ENCODE assay signal across 10 cellular contexts in the genomic region with DNA sequence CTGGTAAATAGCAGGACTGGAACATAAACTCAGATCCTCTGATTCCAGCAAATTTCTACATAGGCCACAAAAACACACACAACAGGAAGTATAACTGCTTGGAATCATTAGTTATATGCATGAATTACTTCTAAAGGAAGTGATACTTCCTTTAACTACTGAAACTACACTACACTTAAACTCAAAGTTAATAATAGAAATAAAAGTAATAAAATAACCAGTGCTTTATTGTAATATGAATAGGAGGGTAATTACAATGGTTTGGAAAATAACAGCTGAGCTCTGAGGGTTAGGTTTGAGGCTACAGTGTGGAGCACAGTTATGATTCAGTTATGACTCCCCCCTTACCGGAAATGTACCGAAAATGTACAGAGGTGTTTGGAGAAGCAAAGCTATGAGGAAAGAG. TPM values are rescaled to one million over a fixed set of nuclear protein-coding genes. Genes with fewer than 3 reads are reported as not detected.
DNase-seq lines count a peak whose midpoint lies in the region; ATAC-seq, FAIRE-seq and TF ChIP-seq lines count a peak whose summit lies in the region.
"Had no signal": no experiment of that assay in that cellular context is flagged by ENCODE, and none has a peak within 500 bp of the region (broad histone marks: within the 10 kb centered on the region; RNA-seq: fewer than 3 reads in every experiment).

No MANE protein-coding gene starts in this region.

- H3K36me3 Mint-ChIP-seq in activated naive CD4-positive, alpha-beta T cell treated with anti-CD3 and anti-CD28 coated beads, Interleukin-2, amount 10 ng/mL, durations not matched to agents 7 days and 5 days: peaks cover 2% of the 10 kb centered on the region

- H3K4me1 ChIP-seq in OCI-LY7 (ENCODE audit: insufficient read depth, low read length, poor library complexity, severe bottlenecking) (peaks cover 52% of the 10 kb centered on the region), thoracic aorta (ENCODE audit: control insufficient read depth in 1 of 2, low read depth in 2 of 2) (peaks cover 10 to 47% of the 10 kb centered on the region in 2 donors), gastrocnemius medialis (no peaks in the 10 kb centered on the region)

- FAIRE-seq in D721Med (lab: Jason Lieb, UNC): no peak
- FAIRE-seq: endometrium had no signal

- H3K27me3 Mint-ChIP-seq in activated naive CD4-positive, alpha-beta T cell treated with anti-CD3 and anti-CD28 coated beads, Interleukin-2, amount 10 ng/mL, durations not matched to agents 7 days and 5 days: peaks cover 6% of the 10 kb centered on the region

- H3K79me2 ChIP-seq in OCI-LY7 (ENCODE audit: insufficient read depth, low read depth, low read length): no peaks in the 10 kb centered on the region

- no peaks in the 10 kb centered on the region for H4K20me1 ChIP-seq in OCI-LY7 (ENCODE audit: insufficient read depth, low read length)

- peak; percentile 92 for ATAC-seq in HG02884 (IDR thresholded peaks at IDR 0.05; ENCODE audit: unreplicated experiment)
- ATAC-seq in thoracic aorta (ENCODE audit: insufficient number of reproducible peaks, low FRiP score, low read depth): no peak
- no peak for ATAC-seq in gastrocnemius medialis

- H3K27ac ChIP-seq in OCI-LY7 (ENCODE audit: low read depth, low read length, poor library complexity, severe bottlenecking) (peak overlapping the region; percentile 83), thoracic aorta (peak overlapping the region; percentile 46 to 56), gastrocnemius medialis (peak overlapping the region in 1 of 4 donors; percentile 1)

- no TSS peak for BruUV-seq in OCI-LY7 (replicated peaks; lab: Mats Ljungman, UMichigan)

- no peaks in the 10 kb centered on the region; the same call in 1 of the 2 replicates for H3K36me3 ChIP-seq in OCI-LY7 (ENCODE audit: insufficient read depth, low read length)
- H3K36me3 ChIP-seq in thoracic aorta: no peaks in the 10 kb centered on the region
- no peaks in the 10 kb centered on the region for H3K36me3 ChIP-seq in gastrocnemius medialis
- H3K36me3 ChIP-seq: upper lobe of left lung had no signal

- peak overlapping the region; percentile 22 for H3K4me3 ChIP-seq in OCI-LY7 (ENCODE audit: low read depth, low read length, poor library complexity, severe bottlenecking)
- H3K4me3 ChIP-seq in thoracic aorta: no peak overlapping the region
- H3K4me3 ChIP-seq in gastrocnemius medialis: no peak overlapping the region
- H3K4me3 ChIP-seq: upper lobe of left lung had no signal

- no peak for DNase-seq in activated naive CD4-positive, alpha-beta T cell treated with anti-CD3 and anti-CD28 coated beads, Interleukin-2, amount 10 ng/mL, durations not matched to agents 7 days and 5 days
- no peak for DNase-seq in activated naive CD4-positive, alpha-beta T cell (lab: John Stamatoyannopoulos, UW)
- DNase-seq in OCI-LY7 (ENCODE audit: low spot score) (peak; percentile 42), thoracic aorta (ENCODE audit: low spot score) (no peak), gastrocnemius medialis (no peak), D721Med (ENCODE audit: insufficient read length, low spot score) (no peak)
- DNase-seq in activated CD4-positive, alpha-beta T cell treated with anti-CD3 and anti-CD28 coated beads, Interleukin-2, amount 50 U/mL, for 1 hour: no peak
- DNase-seq: upper lobe of left lung had no signal

- H3K27ac Mint-ChIP-seq in activated naive CD4-positive, alpha-beta T cell treated with anti-CD3 and anti-CD28 coated beads, Interleukin-2, amount 10 ng/mL, durations not matched to agents 7 days and 5 days: peak overlapping the region; percentile 4

- H3K9me2 ChIP-seq in OCI-LY7 (ENCODE audit: insufficient read depth, low read length): no peaks in the 10 kb centered on the region

- H2AFZ ChIP-seq in OCI-LY7 (ENCODE audit: low read length): peak overlapping the region; percentile 59; the same call in 1 of the 2 replicates

- TF ChIP-seq POLR2A in gastrocnemius medialis (IDR thresholded peaks at IDR 0.05): no peak

- no peaks in the 10 kb centered on the region for H3K9me3 Mint-ChIP-seq in activated naive CD4-positive, alpha-beta T cell treated with anti-CD3 and anti-CD28 coated beads, Interleukin-2, amount 10 ng/mL, durations not matched to agents 7 days and 5 days

- H3K4me1 Mint-ChIP-seq in activated naive CD4-positive, alpha-beta T cell treated with anti-CD3 and anti-CD28 coated beads, Interleukin-2, amount 10 ng/mL, durations not matched to agents 7 days and 5 days: peaks cover 19% of the 10 kb centered on the region

- no peak overlapping the region for H3K4me3 Mint-ChIP-seq in activated naive CD4-positive, alpha-beta T cell treated with anti-CD3 and anti-CD28 coated beads, Interleukin-2, amount 10 ng/mL, durations not matched to agents 7 days and 5 days

- no peaks in the 10 kb centered on the region for H3K9me3 ChIP-seq in OCI-LY7 (ENCODE audit: low read length)
- H3K9me3 ChIP-seq in thoracic aorta: no peaks in the 10 kb centered on the region
- no peaks in the 10 kb centered on the region for H3K9me3 ChIP-seq in gastrocnemius medialis
- H3K9me3 ChIP-seq: upper lobe of left lung had no signal

- CTCF ChIA-PET in activated naive CD4-positive, alpha-beta T cell treated with anti-CD3 and anti-CD28 coated beads, Interleukin-2, amount 10 ng/mL, durations not matched to agents 7 days and 5 days (lab: Charles Lee): interaction anchor here (1.3 kb wide), 1 partner anchor 20 kb away, joined by 4 read pairs; no protein-coding TSS in a partner anchor
- CTCF ChIA-PET in OCI-LY7 (lab: Charles Lee; ENCODE audit: unreplicated experiment): interaction anchor here (0.9 kb wide), 1 partner anchor 10 kb away, joined by 3 read pairs; no protein-coding TSS in a partner anchor

- POLR2A ChIA-PET in OCI-LY7 (lab: Charles Lee): interaction anchor here (1.0 to 2.4 kb wide), 7 partner anchors 11 to 40 kb away, joined by 3 to 16 read pairs (median 9); partner anchors contain the start of gene POLI

- in situ Hi-C loops in gastrocnemius medialis (cut with MboI; ENCODE audit: low sequenced_read_pairs in 4 of 4): no loop called here

- peak overlapping the region; percentile 70 for H3K4me2 ChIP-seq in OCI-LY7 (ENCODE audit: low read length)

- TF ChIP-seq CTCF in OCI-LY7 (conservative IDR thresholded peaks at IDR 0.05; ENCODE audit: low read length) (no peak), thoracic aorta (IDR thresholded peaks at IDR 0.05) (no peak), gastrocnemius medialis (IDR thresholded peaks at IDR 0.05 in 4 of 5, conservative IDR thresholded peaks at IDR 0.05 in 1 of 5) (no peak), D721Med (IDR thresholded peaks at IDR 0.05; ENCODE audit: insufficient read depth, missing control alignments) (no peak)

- intact Hi-C loops in OCI-LY7 (cut with micrococcal nuclease; ENCODE audit: unreplicated experiment) (no loop called here), gastrocnemius medialis (cut with DNase I; ENCODE audit: low total_unique reads) (no loop called here)

- no peaks in the 10 kb centered on the region for H3K27me3 ChIP-seq in thoracic aorta (replicated peaks; ENCODE audit: insufficient read depth)
- no peaks in the 10 kb centered on the region for H3K27me3 ChIP-seq in gastrocnemius medialis
- H3K27me3 ChIP-seq: upper lobe of left lung had no signal

RNA-seq across cellular contexts. Expression of gene POLI, which starts 18.5 kb away (rescaled TPM):
- total RNA-seq in OCI-LY7 (2014; rRNA removed; shearing (Covaris generic)): 8.9 and 15.1 TPM in 2 replicates
- total RNA-seq in OCI-LY7 (2022) (19.0 and 24.5 TPM in 2 replicates), thoracic aorta (10 to 100 TPM; 36.1 to 42.3 TPM), gastrocnemius medialis (10 to 100 TPM in 1 of 4 donors, 1 to 10 TPM in 3; 2.9 to 15.6 (median 5.6) TPM)

RNA-seq across cellular contexts. Expression of gene MBD2, which starts 26.4 kb away (rescaled TPM):
- total RNA-seq in OCI-LY7 (2014; rRNA removed; shearing (Covaris generic)): 30.5 and 39.2 TPM in 2 replicates
- 171 and 176 TPM in 2 replicates for total RNA-seq in OCI-LY7 (2022)
- total RNA-seq in thoracic aorta: 10 to 100 TPM; 43.5 to 49.3 TPM
- total RNA-seq in gastrocnemius medialis: 10 to 100 TPM; 12.7 to 21.7 (median 19.3) TPM
